21 cellular contexts compared by ENCODE assay signal in the genomic region with DNA sequence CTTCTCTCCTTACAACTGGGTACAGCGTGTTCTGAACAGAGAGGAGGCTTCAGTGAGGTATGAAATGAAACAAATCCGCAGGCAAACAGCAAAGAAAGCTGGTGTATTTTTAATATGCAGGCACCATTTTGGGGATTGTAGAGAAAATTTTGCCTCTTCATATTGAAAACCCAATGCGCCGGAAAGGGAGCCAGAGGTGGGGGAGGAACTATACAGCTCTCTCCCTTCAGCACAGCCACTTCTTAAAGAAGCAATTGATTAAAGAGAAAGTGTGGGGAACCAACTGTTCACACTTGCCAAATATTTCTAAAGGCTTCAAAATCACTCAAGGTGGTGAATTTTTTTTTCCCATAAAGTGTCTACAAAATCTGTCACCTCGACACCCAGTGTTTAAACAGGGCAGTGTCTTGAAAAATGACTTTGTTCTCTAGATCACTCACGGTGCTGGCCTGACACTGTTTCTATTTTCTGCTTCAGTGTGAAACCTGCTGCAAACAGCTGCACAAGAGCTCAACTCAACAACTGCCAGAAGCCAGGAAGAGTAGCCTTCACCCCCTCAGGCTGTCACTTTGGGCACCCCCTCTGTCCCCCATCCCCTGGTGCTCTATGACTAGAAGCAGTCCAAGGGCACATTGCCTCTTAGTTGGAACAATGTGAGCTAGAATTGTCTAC.
"Had no signal": no experiment of that assay in that cellular context is flagged by ENCODE, and none has a peak within 500 bp of the region (broad histone marks: within the 10 kb centered on the region; RNA-seq: fewer than 3 reads in every experiment).

No MANE protein-coding gene starts in this region.

- DNase-seq: activated CD4-positive, alpha-beta T cell treated with anti-CD3 and anti-CD28 coated beads for 36 hours; activated CD4-positive, CD25-positive, alpha-beta regulatory T cell; activated effector memory CD4-positive, alpha-beta T cell treated with anti-CD3 and anti-CD28 coated beads, Interleukin-2, amount 50 U/mL, for 16 hours; activated naive CD4-positive, alpha-beta T cell treated with anti-CD3 and anti-CD28 coated beads for 36 hours; activated naive CD8-positive, alpha-beta T cell treated with anti-CD3 and anti-CD28 coated beads for 36 hours; adrenal gland; cortex of kidney; foreskin fibroblast; heart right ventricle; islet precursor cell; left ventricle myocardium superior; naive thymus-derived CD8-positive, alpha-beta T cell; pancreas; psoas muscle; spleen; stimulated activated CD4-positive, alpha-beta T cell treated with anti-CD3 and anti-CD28 coated beads, Interleukin-2, amount 100 ng/mL, for 48 hours; stimulated activated naive CD4-positive, alpha-beta T cell treated with Interleukin-2 at 50 U/mL for 16 hours; T-helper 1 cell had no signal

- ATAC-seq: activated CD4-positive, alpha-beta T cell treated with anti-CD3 and anti-CD28 coated beads for 36 hours; left ventricle myocardium superior; naive thymus-derived CD8-positive, alpha-beta T cell; pancreas; psoas muscle had no signal

- H3K9me3 ChIP-seq: adrenal gland, ascending aorta, pancreas, psoas muscle had no signal

- H3K4me1 ChIP-seq: ascending aorta, pancreas, psoas muscle had no signal

- H3K27ac ChIP-seq: ascending aorta, cardiac muscle cell, heart right ventricle, pancreas, psoas muscle had no signal

- H3K36me3 ChIP-seq: adrenal gland, ascending aorta, cardiac muscle cell, heart right ventricle, pancreas, spleen had no signal

- H3K4me3 ChIP-seq: adrenal gland, ascending aorta, cardiac muscle cell, heart right ventricle, pancreas, psoas muscle, spleen had no signal

- FAIRE-seq: endothelial cell of umbilical vein, pancreas had no signal

- H3K27me3 ChIP-seq: adrenal gland, ascending aorta, cardiac muscle cell, heart right ventricle, pancreas had no signal
